2 cellular contexts compared by ENCODE assay signal in genomic region chr15:74430510-74430951, GRCh38.
A peak's percentile ranks its signal among the peaks of the same experiment; 100 is the strongest.
TF ChIP-seq lines count a peak whose summit lies in the region.

No MANE protein-coding gene starts in this region.

TF ChIP-seq in HepG2, 621 proteins besides CTCF, POLR2A, EP300 and RAD21:
- TF ChIP-seq KLF16 (CRISPR knock-in tag; IDR thresholded peaks at IDR 0.05) (no peak), RBM22 (optimal IDR thresholded peaks at IDR 0.05; ENCODE audit: low read length) (peak; percentile 39)

TF ChIP-seq in GM23338, 12 proteins besides CTCF, POLR2A, EP300 and RAD21:
- no peak for TF ChIP-seq CREB1 (CRISPR knock-in tag; IDR thresholded peaks at IDR 0.05; ENCODE audit: low read depth)
- TF ChIP-seq ZNF114 (CRISPR knock-in tag; IDR thresholded peaks at IDR 0.05): no peak
- no peak for TF ChIP-seq POLR2AphosphoS5 (IDR thresholded peaks at IDR 0.05; ENCODE audit: low read depth)
- no peak for TF ChIP-seq REST (IDR thresholded peaks at IDR 0.05; ENCODE audit: unreplicated experiment)
- TF ChIP-seq STAT1 (IDR thresholded peaks at IDR 0.05; ENCODE audit: unreplicated experiment): no peak
- TF ChIP-seq ZNF462 (CRISPR knock-in tag; IDR thresholded peaks at IDR 0.05): no peak
- TF ChIP-seq ETS1 (IDR thresholded peaks at IDR 0.05): no peak
- no peak for TF ChIP-seq NANOG (IDR thresholded peaks at IDR 0.05; ENCODE audit: borderline replicate concordance)
- TF ChIP-seq EZH2 (IDR thresholded peaks at IDR 0.05; ENCODE audit: low read depth, unreplicated experiment): no peak
- TF ChIP-seq ZNF331 (CRISPR knock-in tag; IDR thresholded peaks at IDR 0.05; ENCODE audit: low read depth): no peak
- no peak for TF ChIP-seq JUNB (IDR thresholded peaks at IDR 0.05; ENCODE audit: unreplicated experiment)
- no peak for TF ChIP-seq EZH2phosphoT487 (IDR thresholded peaks at IDR 0.05; ENCODE audit: unreplicated experiment)
